Comparison of ENCODE assay signal across 2 cellular contexts in genomic region chr12:122323311-122324019, GRCh38.
TF ChIP-seq lines count a peak whose summit lies in the region.

No MANE protein-coding gene starts in this region.

TF ChIP-seq in HepG2, 621 proteins besides CTCF, POLR2A, EP300 and RAD21:
- TF ChIP-seq ZNF451 (CRISPR knock-in tag; IDR thresholded peaks at IDR 0.05): no peak
- no peak for TF ChIP-seq ZBTB8A (CRISPR knock-in tag; IDR thresholded peaks at IDR 0.05; ENCODE audit: borderline replicate concordance, low read depth)
- TF ChIP-seq ATF7 (IDR thresholded peaks at IDR 0.05): peak; percentile 91
- no peak for TF ChIP-seq ATF7 (CRISPR knock-in tag; IDR thresholded peaks at IDR 0.05)
- no peak for TF ChIP-seq LCORL (IDR thresholded peaks at IDR 0.05)
- no peak for TF ChIP-seq LCORL (CRISPR knock-in tag; IDR thresholded peaks at IDR 0.05)

TF ChIP-seq in GM12878, 131 proteins besides CTCF, POLR2A, EP300 and RAD21:
- 0 out of 2 replicates have a peak, but pooled peaks have one; percentile 18 for TF ChIP-seq ATF7 (IDR thresholded peaks at IDR 0.05; ENCODE audit: low read depth)
- no peak for TF ChIP-seq KAT2A (conservative IDR thresholded peaks at IDR 0.05; ENCODE audit: control insufficient read depth, low read depth, low read length)
TF ChIP-seq in GM12878: peak in this region for 1.
